27 cellular contexts compared by ENCODE assay signal in genomic region chr15:39591896-39592315, GRCh38. TPM values are rescaled to one million over a fixed set of nuclear protein-coding genes. Genes with fewer than 3 reads are reported as not detected.
A peak's percentile ranks its signal among the peaks of the same experiment; 100 is the strongest.
DNase-seq lines count a peak whose midpoint lies in the region; ATAC-seq and TF ChIP-seq lines count a peak whose summit lies in the region.
"Had no signal": no experiment of that assay in that cellular context is flagged by ENCODE, and none has a peak within 500 bp of the region (broad histone marks: within the 10 kb centered on the region; RNA-seq: fewer than 3 reads in every experiment).

No MANE protein-coding gene starts in this region.

- H3K36me3 ChIP-seq in mesenchymal stem cell (ENCODE audit: control insufficient read depth in 1 of 2, insufficient read depth in 2 of 2, low read depth in 1 of 2, low read length in 2 of 2) = peaks cover 53 to 100% of the 10 kb centered on the region in 2 experiments
- H3K36me3 ChIP-seq: neural progenitor cell, prostate gland, WERI-Rb-1 had no signal

- no peak overlapping the region for H4K8ac ChIP-seq in mesenchymal stem cell (ENCODE audit: low read length)

- H2AFZ ChIP-seq in mesenchymal stem cell (ENCODE audit: low read depth, low read length) = no peak overlapping the region
- H2AFZ ChIP-seq: hepatocyte, neural progenitor cell had no signal

- no peaks in the 10 kb centered on the region for H3K9me3 ChIP-seq in mesenchymal stem cell (ENCODE audit: control insufficient read depth, low read length)
- H3K9me3 ChIP-seq: colonic mucosa, MG63, mucosa of descending colon, prostate gland, SK-N-SH had no signal

- no peak overlapping the region for H3K9ac ChIP-seq in mesenchymal stem cell (ENCODE audit: low read length)
- H3K9ac ChIP-seq: neural progenitor cell, SK-N-SH had no signal

- WGBS in mesenchymal stem cell = no CpG with 5 or more reads among the region's 2 CpGs

- CTCF ChIA-PET in AG04449 (lab: Yijun Ruan, JAX) = no interaction called here

- POLR2A ChIA-PET in AG04449 (lab: Yijun Ruan, JAX) = interaction anchor here (0.7 to 2.0 kb wide), 3 partner anchors 10 to 288 kb away, joined by 3 to 5 read pairs (median 5); no protein-coding TSS in a partner anchor

- H2BK120ac ChIP-seq in mesenchymal stem cell (ENCODE audit: low read depth, low read length) = no peak overlapping the region

- H2BK12ac ChIP-seq in mesenchymal stem cell (ENCODE audit: low read length in 2 of 2) = no peak overlapping the region

- H2AK5ac ChIP-seq in mesenchymal stem cell (ENCODE audit: low read length, severe bottlenecking) = no peak overlapping the region

- ATAC-seq in GM19023 (IDR thresholded peaks at IDR 0.05; ENCODE audit: unreplicated experiment) = no peak
- ATAC-seq: mucosa of descending colon; stimulated activated naive B cell treated with anti-CD40 and anti-IgM and Interleukin-4, amounts not matched to agents 10 μg/mL and 1 μg/mL and 100 μg/mL, for 72 hours had no signal

- no peak overlapping the region for H3K23ac ChIP-seq in mesenchymal stem cell (ENCODE audit: low read length in 2 of 2)

- no peak overlapping the region for H3K18ac ChIP-seq in mesenchymal stem cell (ENCODE audit: low read depth in 1 of 2, low read length in 2 of 2)

- no peak overlapping the region for H2BK5ac ChIP-seq in mesenchymal stem cell (ENCODE audit: low read depth, low read length, poor library complexity, severe bottlenecking)

- no peak overlapping the region for H3K4ac ChIP-seq in mesenchymal stem cell (ENCODE audit: low read depth in 1 of 2, low read length in 2 of 2)

- H3K4me3 ChIP-seq in AG04449 (ENCODE audit: low read depth, low read length) (no peak overlapping the region), mesenchymal stem cell (ENCODE audit: insufficient read depth in 1 of 2, low read depth in 1 of 2, low read length in 2 of 2) (no peak overlapping the region)
- H3K4me3 ChIP-seq: colonic mucosa, hepatocyte, MG63, mucosa of descending colon, neural progenitor cell, prostate gland had no signal

- peaks cover 2% of the 10 kb centered on the region for H3K79me1 ChIP-seq in mesenchymal stem cell (replicated peaks; ENCODE audit: low read length, poor library complexity, severe bottlenecking)

- peak; percentile 19 for DNase-seq in AG04449 (ENCODE audit: low read depth, low spot score)
- DNase-seq in LHCN-M2 (ENCODE audit: low read depth) = peak; percentile 58
- no peak for DNase-seq in epithelial cell of prostate (ENCODE audit: low read depth, low spot score)
- peak; percentile 37 for DNase-seq in mesenchymal stem cell
- DNase-seq in KG1 (lab: John Stamatoyannopoulos, UW) = no peak
- no peak for DNase-seq in NCI-H748 (lab: John Stamatoyannopoulos, UW; ENCODE audit: unreplicated experiment)
- DNase-seq in NCI-H524 treated with DMSO at 0.1 percent for 48 hours (lab: John Stamatoyannopoulos, UW) = no peak
- DNase-seq: activated CD4-positive, alpha-beta T cell treated with anti-CD3 and anti-CD28 coated beads, Interleukin-2, amount 50 U/mL, for 48 hours; activated naive CD8-positive, alpha-beta T cell treated with anti-CD3 and anti-CD28 coated beads, Interleukin-2, amount 10 ng/mL, durations not matched to agents 7 days and 5 days; colonic mucosa; endodermal cell; H9; MG63; mucosa of descending colon; NCI-H1417 treated with DMSO at 0.1 percent for 48 hours; NCI-H526; SK-N-SH; small intestine; stimulated activated CD4-positive, alpha-beta T cell treated with anti-CD3 and anti-CD28 coated beads, Interleukin-2, amount 100 ng/mL, for 48 hours; stimulated activated naive B cell treated with anti-CD40 and anti-IgM and Interleukin-4, amounts not matched to agents 10 μg/mL and 1 μg/mL and 100 μg/mL, for 72 hours; T-helper 2 cell; WERI-Rb-1 had no signal

- H3K4me2 ChIP-seq in mesenchymal stem cell (ENCODE audit: low read length, poor library complexity, severe bottlenecking) = no peak overlapping the region
- H3K4me2 ChIP-seq: hepatocyte, neural progenitor cell, SK-N-SH had no signal

- no peak for TF ChIP-seq CTCF in AG04449 (IDR thresholded peaks at IDR 0.05; ENCODE audit: insufficient read depth, low read length, missing control alignments)

- peak overlapping the region; percentile 95 for H3K27ac ChIP-seq in epithelial cell of prostate
- H3K27ac ChIP-seq in mesenchymal stem cell (ENCODE audit: low read length, poor library complexity, severe bottlenecking) = peak overlapping the region; percentile 17
- H3K27ac ChIP-seq: C4-2B, colonic mucosa, hepatocyte, neural progenitor cell, prostate gland, WERI-Rb-1 had no signal

- H3K4me1 ChIP-seq in mesenchymal stem cell (ENCODE audit: control insufficient read depth, insufficient read depth, low read depth, low read length) = peaks cover 33% of the 10 kb centered on the region
- H3K4me1 ChIP-seq: prostate gland had no signal

- H2BK15ac ChIP-seq in mesenchymal stem cell (ENCODE audit: low read depth, poor library complexity, severe bottlenecking) = no peak overlapping the region

- no peaks in the 10 kb centered on the region for H3K27me3 ChIP-seq in mesenchymal stem cell (ENCODE audit: control insufficient read depth in 1 of 2, insufficient read depth in 1 of 2, low read length in 2 of 2)
- H3K27me3 ChIP-seq: colonic mucosa, hepatocyte, MG63, neural progenitor cell had no signal

- H3K14ac ChIP-seq in mesenchymal stem cell (ENCODE audit: low read length in 2 of 2) = no peak overlapping the region

- H4K91ac ChIP-seq in mesenchymal stem cell (ENCODE audit: low read length) = no peak overlapping the region

RNA-seq across cellular contexts. Expression of gene THBS1, which starts 11.0 kb away (rescaled TPM):
- 2,731 and 2,850 TPM in 2 replicates for total RNA-seq in LHCN-M2 (2014; rRNA removed)
- polyA plus RNA-seq in LHCN-M2 (2012) = 2,014 TPM
- polyA plus RNA-seq in mesenchymal stem cell (2013, experiment 1 of 2) = 229 TPM
- 221 TPM for polyA plus RNA-seq in mesenchymal stem cell (2013, experiment 2 of 2)

Comparison
In these comparisons a context has a peak if more than half of its experiments do, and no peak if none do; other contexts are left out.
1. DNase-seq: peak in AG04449 (single experiment), LHCN-M2 (single experiment) and mesenchymal stem cell (single experiment); none in epithelial cell of prostate (single experiment), KG1 (single experiment), NCI-H748 (single experiment) and NCI-H524 treated with DMSO at 0.1 percent for 48 hours (single experiment).